Comparison of ENCODE assay signal across 26 cellular contexts in the genomic region with DNA sequence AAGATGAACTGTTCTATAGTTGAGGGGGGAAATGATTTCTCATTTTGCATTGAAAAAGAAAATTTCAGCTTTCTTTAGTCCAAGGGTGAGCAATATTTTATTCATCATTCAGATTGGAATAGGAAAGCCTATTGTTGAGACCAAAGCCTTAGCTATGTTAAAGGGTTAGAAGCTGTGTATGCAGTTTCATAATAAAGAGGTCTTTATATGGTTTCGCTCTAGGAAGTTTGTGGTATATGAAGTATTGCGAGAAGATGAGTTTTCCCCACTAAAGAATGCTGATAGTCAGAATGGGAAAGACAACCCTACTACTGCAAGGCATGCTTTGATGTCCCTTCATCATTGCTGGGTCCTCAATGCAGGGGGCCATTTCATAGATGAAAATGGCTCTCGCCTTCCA.
"Had no signal": no experiment of that assay in that cellular context is flagged by ENCODE, and none has a peak within 500 bp of the region (broad histone marks: within the 10 kb centered on the region; RNA-seq: fewer than 3 reads in every experiment).

No MANE protein-coding gene starts in this region.

- H3K27ac ChIP-seq: colonic mucosa, gastrocnemius medialis, ovary, suprapubic skin, transverse colon, upper lobe of right lung, uterus had no signal

- FAIRE-seq: endothelial cell of umbilical vein, keratinocyte had no signal

- H3K27ac Mint-ChIP-seq: dendritic cell treated with granulocyte-macrophage colony-stimulating factor and Interleukin-4, amounts not matched to agents 40 ng/mL and 50 ng/mL, for 4 days; memory B cell had no signal

- H3K36me3 ChIP-seq: ovary, uterus had no signal

- H3K4me2 ChIP-seq: smooth muscle cell had no signal

- ATAC-seq: gastrocnemius medialis; left lobe of liver; sciatic nerve; stimulated activated naive CD8-positive, alpha-beta T cell treated with anti-CD3 and anti-CD28 coated beads, Interleukin-15, amount 100 ng/mL, for 72 hours; upper lobe of right lung had no signal

- H3K9me3 Mint-ChIP-seq: dendritic cell treated with granulocyte-macrophage colony-stimulating factor and Interleukin-4, amounts not matched to agents 40 ng/mL and 50 ng/mL, for 4 days; memory B cell; natural killer cell; stimulated activated naive CD8-positive, alpha-beta T cell treated with anti-CD3 and anti-CD28 coated beads, Interleukin-15, amount 100 ng/mL, for 72 hours had no signal

- H3K4me1 ChIP-seq: colonic mucosa, gastrocnemius medialis, suprapubic skin, transverse colon, upper lobe of right lung, uterus had no signal

- H3K9me3 ChIP-seq: colonic mucosa, gastrocnemius medialis, ovary, suprapubic skin, transverse colon, upper lobe of right lung, uterus had no signal

- H3K27me3 Mint-ChIP-seq: dendritic cell treated with granulocyte-macrophage colony-stimulating factor and Interleukin-4, amounts not matched to agents 40 ng/mL and 50 ng/mL, for 4 days; memory B cell; stimulated activated naive CD8-positive, alpha-beta T cell treated with anti-CD3 and anti-CD28 coated beads, Interleukin-15, amount 100 ng/mL, for 72 hours had no signal

- H3K4me1 Mint-ChIP-seq: memory B cell; stimulated activated naive CD8-positive, alpha-beta T cell treated with anti-CD3 and anti-CD28 coated beads, Interleukin-15, amount 100 ng/mL, for 72 hours had no signal

- H3K27me3 ChIP-seq: colonic mucosa, gastrocnemius medialis, ovary, suprapubic skin, transverse colon, upper lobe of right lung, uterus had no signal

- H3K4me3 Mint-ChIP-seq: dendritic cell treated with granulocyte-macrophage colony-stimulating factor and Interleukin-4, amounts not matched to agents 40 ng/mL and 50 ng/mL, for 4 days; memory B cell; natural killer cell; stimulated activated naive CD8-positive, alpha-beta T cell treated with anti-CD3 and anti-CD28 coated beads, Interleukin-15, amount 100 ng/mL, for 72 hours had no signal

- DNase-seq: colonic mucosa; effector CD8-positive, alpha-beta T cell; erythroblast; gastrocnemius medialis; head of caudate nucleus; natural killer cell; occipital lobe; ovary; stimulated activated CD4-positive, alpha-beta T cell treated with anti-CD3 and anti-CD28 coated beads, Interleukin-12 subunit alpha, Interleukin-12 subunit beta, amount 100 ng/mL, for 4 hours; stimulated activated CD4-positive, alpha-beta T cell treated with anti-CD3 and anti-CD28 coated beads, Interleukin-1b, Interleukin-23, amount 100 ng/mL, for 48 hours; stimulated activated CD4-positive, alpha-beta T cell treated with anti-CD3 and anti-CD28 coated beads, Interleukin-4, amount 100 ng/mL, for 1 hour; stimulated activated CD8-positive, alpha-beta memory T cell treated with anti-CD3 and anti-CD28 coated beads, Interleukin-4, amount 100 ng/mL, for 48 hours; stimulated activated naive CD4-positive, alpha-beta T cell; stimulated activated naive CD8-positive, alpha-beta T cell treated with anti-CD3 and anti-CD28 coated beads, Interleukin-15, amount 100 ng/mL, for 72 hours; transverse colon; upper lobe of right lung; uterus had no signal

- H3K4me3 ChIP-seq: colonic mucosa, gastrocnemius medialis, lung, ovary, smooth muscle cell, suprapubic skin, transverse colon, upper lobe of right lung, uterus had no signal
